In genomic region chr2:25341031-25341727, GRCh38 we compare ENCODE assay signal across 9 cellular contexts. TPM values are rescaled to one million over a fixed set of nuclear protein-coding genes. Genes with fewer than 3 reads are reported as not detected.
DNase-seq lines count a peak whose midpoint lies in the region; ATAC-seq and TF ChIP-seq lines count a peak whose summit lies in the region.
"Had no signal": no experiment of that assay in that cellular context is flagged by ENCODE, and none has a peak within 500 bp of the region (broad histone marks: within the 10 kb centered on the region; RNA-seq: fewer than 3 reads in every experiment).

No MANE protein-coding gene starts in this region.

- H3K9me3 ChIP-seq in Caco-2 (no peaks in the 10 kb centered on the region), transverse colon (no peaks in the 10 kb centered on the region)

- peak; percentile 19 for ATAC-seq in GM19035 (IDR thresholded peaks at IDR 0.05; ENCODE audit: unreplicated experiment)
- ATAC-seq in HG03354 (IDR thresholded peaks at IDR 0.05; ENCODE audit: poor library complexity, severe bottlenecking, unreplicated experiment) = peak; percentile 20
- no peak for ATAC-seq in esophagus mucosa

- H3K36me3 ChIP-seq in Caco-2 (ENCODE audit: control insufficient read depth, insufficient read depth, low read length) (no peaks in the 10 kb centered on the region), transverse colon (no peaks in the 10 kb centered on the region)

- TF ChIP-seq EP300 in transverse colon (IDR thresholded peaks at IDR 0.05; ENCODE audit: low read depth) = no peak

- H3K27ac ChIP-seq in transverse colon = peak overlapping the region; percentile 81 to 91 (median 87)

- intact Hi-C loops in Caco-2 (cut with micrococcal nuclease; ENCODE audit: unreplicated experiment) = no loop called here
- intact Hi-C loops in transverse colon (cut with DNase I; ENCODE audit: low total_unique reads) = loop anchor here (10.0 kb wide), 1 partner anchor 66 kb away; no protein-coding TSS in a partner anchor

- no peaks in the 10 kb centered on the region for H3K4me1 Mint-ChIP-seq in Caco-2 (ENCODE audit: low read depth, unreplicated experiment)
- H3K4me1 Mint-ChIP-seq in activated naive CD4-positive, alpha-beta T cell treated with anti-CD3 and anti-CD28 coated beads, Interleukin-2, amount 10 ng/mL, durations not matched to agents 7 days and 5 days = peaks cover 43% of the 10 kb centered on the region

- in situ Hi-C loops in transverse colon (cut with MboI; ENCODE audit: low pct_ligation_motif_present in 1 of 4, low pct_unique_long_range_greater_than_20kb in 1 of 4, low sequenced_read_pairs in 3 of 4) = no loop called here

- H3K4me3 ChIP-seq in Caco-2 (ENCODE audit: low read depth, low read length) (peak overlapping the region; percentile 47), transverse colon (peak overlapping the region; percentile 53 to 82 (median 72))

- peak overlapping the region; percentile 85 for H3K4me3 Mint-ChIP-seq in Caco-2 (ENCODE audit: unreplicated experiment)
- no peak overlapping the region for H3K4me3 Mint-ChIP-seq in activated naive CD4-positive, alpha-beta T cell treated with anti-CD3 and anti-CD28 coated beads, Interleukin-2, amount 10 ng/mL, durations not matched to agents 7 days and 5 days

- peak in 1 of 2 experiments; percentile 29 for DNase-seq in Caco-2
- peak; percentile 43 for DNase-seq in activated naive CD4-positive, alpha-beta T cell treated with anti-CD3 and anti-CD28 coated beads, Interleukin-2, amount 10 ng/mL, durations not matched to agents 7 days and 5 days
- peak; percentile 42 for DNase-seq in iPS-NIHi7 (ENCODE audit: extremely low spot score)
- DNase-seq in transverse colon = peak; percentile 34
- DNase-seq in T-helper 9 cell = no peak

- POLR2A ChIA-PET in Caco-2 (lab: Charles Lee) = no interaction called here

- H3K36me3 Mint-ChIP-seq in Caco-2 (ENCODE audit: insufficient read depth, unreplicated experiment) = peaks cover 7% of the 10 kb centered on the region
- peaks cover 7% of the 10 kb centered on the region for H3K36me3 Mint-ChIP-seq in activated naive CD4-positive, alpha-beta T cell treated with anti-CD3 and anti-CD28 coated beads, Interleukin-2, amount 10 ng/mL, durations not matched to agents 7 days and 5 days

- WGBS in transverse colon (ENCODE audit: low coverage in 1 of 2), 2 donors = 1% methylated on average over 30 of the region's 103 CpGs; no CpG with 5 or more reads in 1 of the 2 donors

- CTCF ChIA-PET in Caco-2 (lab: Charles Lee) = no interaction called here
- CTCF ChIA-PET in activated naive CD4-positive, alpha-beta T cell treated with anti-CD3 and anti-CD28 coated beads, Interleukin-2, amount 10 ng/mL, durations not matched to agents 7 days and 5 days (lab: Charles Lee) = interaction anchor here (1.0 kb wide), 1 partner anchor 46 kb away, joined by 3 read pairs; no protein-coding TSS in a partner anchor

- H3K27me3 Mint-ChIP-seq in Caco-2 (ENCODE audit: insufficient read depth, unreplicated experiment) = no peaks in the 10 kb centered on the region
- peaks cover 22% of the 10 kb centered on the region for H3K27me3 Mint-ChIP-seq in activated naive CD4-positive, alpha-beta T cell treated with anti-CD3 and anti-CD28 coated beads, Interleukin-2, amount 10 ng/mL, durations not matched to agents 7 days and 5 days

- no TSS peak for BruUV-seq in Caco-2 (replicated peaks; lab: Mats Ljungman, UMichigan)

- no peak for TF ChIP-seq POLR2A in transverse colon (IDR thresholded peaks at IDR 0.05)

- no peak for TF ChIP-seq CTCF in Caco-2 (IDR thresholded peaks at IDR 0.05; ENCODE audit: insufficient read depth in 1 of 2, low read depth in 1 of 2, low read length in 1 of 2, severe bottlenecking in 1 of 2, unreplicated experiment in 1 of 2)
- no peak for TF ChIP-seq CTCF in transverse colon (IDR thresholded peaks at IDR 0.05)

- H3K27ac Mint-ChIP-seq in Caco-2 (ENCODE audit: unreplicated experiment) = no peak overlapping the region
- H3K27ac Mint-ChIP-seq in activated naive CD4-positive, alpha-beta T cell treated with anti-CD3 and anti-CD28 coated beads, Interleukin-2, amount 10 ng/mL, durations not matched to agents 7 days and 5 days = no peak overlapping the region
- H3K27ac Mint-ChIP-seq: mesothelial cell of epicardium had no signal

- no peaks in the 10 kb centered on the region for H3K27me3 ChIP-seq in Caco-2 (replicated peaks; ENCODE audit: control insufficient read depth, insufficient read depth, low read length)
- no peaks in the 10 kb centered on the region for H3K27me3 ChIP-seq in transverse colon

- H3K4me1 ChIP-seq in Caco-2 (no peaks in the 10 kb centered on the region), transverse colon (peaks cover 15 to 44% (median 22%) of the 10 kb centered on the region in 4 donors)

- no peaks in the 10 kb centered on the region for H3K9me3 Mint-ChIP-seq in Caco-2 (ENCODE audit: unreplicated experiment)
- no peaks in the 10 kb centered on the region for H3K9me3 Mint-ChIP-seq in activated naive CD4-positive, alpha-beta T cell treated with anti-CD3 and anti-CD28 coated beads, Interleukin-2, amount 10 ng/mL, durations not matched to agents 7 days and 5 days
- H3K9me3 Mint-ChIP-seq: mesothelial cell of epicardium had no signal

RNA-seq across cellular contexts. Expression of gene DNMT3A, which starts 0.5 kb away (rescaled TPM):
- total RNA-seq in Caco-2 (2022) = 62.1 and 72.2 TPM in 2 replicates
- total RNA-seq in transverse colon = 10 to 100 TPM; 16.1 to 33.7 (median 21.0) TPM
- total RNA-seq in esophagus mucosa = 9.5 TPM
